23 cellular contexts compared by ENCODE assay signal in the genomic region with DNA sequence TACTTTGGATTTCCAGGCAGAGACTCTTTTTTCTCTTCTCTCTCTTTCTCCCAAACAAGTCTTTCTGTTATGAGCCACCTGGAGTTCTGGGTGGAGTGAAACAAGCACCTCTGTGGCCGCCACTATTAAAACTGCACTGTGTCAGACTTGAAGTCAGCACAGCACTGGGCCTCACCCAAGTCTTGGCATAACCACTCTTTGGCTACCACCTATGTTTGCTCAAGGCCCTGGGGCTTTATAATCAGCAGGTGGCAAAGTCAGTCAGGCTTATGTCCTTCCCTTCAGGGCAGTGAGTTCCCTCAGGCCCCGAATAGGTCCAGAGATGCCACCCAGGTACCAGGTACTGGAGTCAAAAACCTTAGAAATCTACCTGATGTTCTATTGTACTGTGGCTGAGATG. TPM values are rescaled to one million over a fixed set of nuclear protein-coding genes. Genes with fewer than 3 reads are reported as not detected.
DNase-seq lines count a peak whose midpoint lies in the region; ATAC-seq, FAIRE-seq and TF ChIP-seq lines count a peak whose summit lies in the region.
"Had no signal": no experiment of that assay in that cellular context is flagged by ENCODE, and none has a peak within 500 bp of the region (broad histone marks: within the 10 kb centered on the region; RNA-seq: fewer than 3 reads in every experiment).

No MANE protein-coding gene starts in this region.

- H3K27ac Mint-ChIP-seq in astrocyte (ENCODE audit: unreplicated experiment) = no peak overlapping the region
- H3K27ac Mint-ChIP-seq: CD4-positive, CD25-positive, alpha-beta regulatory T cell; CD8-positive, alpha-beta memory T cell; HFFc6 had no signal

- intact Hi-C loops in prostate gland (cut with DNase I) = no loop called here
- intact Hi-C loops in stomach (cut with DNase I; ENCODE audit: low total_unique reads) = no loop called here
- intact Hi-C loops in spleen (cut with DNase I; ENCODE audit: low total_unique reads) = no loop called here

- 53% methylated on average over 1 of the region's 2 CpGs for WGBS in prostate gland
- 33 to 54% (median 42%) methylated on average over 1 to 2 of the region's 2 CpGs for WGBS in stomach, 5 donors
- whole genome bisulfite sequencing in spleen, 5 donors = 56 to 100% (median 73%) methylated on average over 1 to 2 of the region's 2 CpGs

- H3K27ac ChIP-seq in astrocyte (ENCODE audit: low read depth, low read length) = no peak overlapping the region
- no peak overlapping the region for H3K27ac ChIP-seq in prostate gland
- no peak overlapping the region for H3K27ac ChIP-seq in stomach
- H3K27ac ChIP-seq in spleen = no peak overlapping the region

- H3K36me3 ChIP-seq in astrocyte (ENCODE audit: insufficient read depth, low read length) = no peaks in the 10 kb centered on the region
- H3K36me3 ChIP-seq in bronchial epithelial cell (ENCODE audit: control insufficient read depth, insufficient read depth, low read length) = no peaks in the 10 kb centered on the region
- no peaks in the 10 kb centered on the region for H3K36me3 ChIP-seq in prostate gland
- H3K36me3 ChIP-seq in stomach = no peaks in the 10 kb centered on the region
- no peaks in the 10 kb centered on the region for H3K36me3 ChIP-seq in spleen
- H3K36me3 ChIP-seq: BE2C had no signal

- no peak overlapping the region for H3K4me2 ChIP-seq in astrocyte (ENCODE audit: low read length)

- H3K4me3 ChIP-seq in astrocyte (ENCODE audit: insufficient read depth, low read depth, low read length) = no peak overlapping the region
- no peak overlapping the region for H3K4me3 ChIP-seq in bronchial epithelial cell (ENCODE audit: low read depth, low read length)
- H3K4me3 ChIP-seq in prostate gland = no peak overlapping the region
- H3K4me3 ChIP-seq in stomach = no peak overlapping the region
- H3K4me3 ChIP-seq in spleen = no peak overlapping the region

- no peaks in the 10 kb centered on the region for H4K20me1 ChIP-seq in astrocyte (ENCODE audit: insufficient read depth, low read length)

- ATAC-seq in GM21723 (IDR thresholded peaks at IDR 0.05; ENCODE audit: unreplicated experiment) = no peak
- ATAC-seq: HCT116 had no signal

- H3K79me2 ChIP-seq in astrocyte (ENCODE audit: insufficient read depth, low read length) = no peaks in the 10 kb centered on the region

- TF ChIP-seq POLR2A in prostate gland (IDR thresholded peaks at IDR 0.05) (no peak), stomach (IDR thresholded peaks at IDR 0.05) (no peak), spleen (IDR thresholded peaks at IDR 0.05) (no peak)

- no peak overlapping the region for H3K4me3 Mint-ChIP-seq in astrocyte (ENCODE audit: unreplicated experiment)
- H3K4me3 Mint-ChIP-seq: CD4-positive, CD25-positive, alpha-beta regulatory T cell; CD8-positive, alpha-beta memory T cell; HFFc6 had no signal

- TF ChIP-seq CTCF in astrocyte (IDR thresholded peaks at IDR 0.05; ENCODE audit: insufficient read depth, low read depth, low read length) (no peak), bronchial epithelial cell (IDR thresholded peaks at IDR 0.05; ENCODE audit: insufficient read depth, low read length, severe bottlenecking) (no peak), prostate gland (IDR thresholded peaks at IDR 0.05) (no peak), stomach (IDR thresholded peaks at IDR 0.05) (no peak), spleen (IDR thresholded peaks at IDR 0.05 in 8 of 11, conservative IDR thresholded peaks at IDR 0.05 in 3 of 11) (no peak)

- H3K4me1 ChIP-seq in astrocyte (ENCODE audit: insufficient read depth, low read length) = no peaks in the 10 kb centered on the region
- no peaks in the 10 kb centered on the region for H3K4me1 ChIP-seq in prostate gland (replicated peaks)
- no peaks in the 10 kb centered on the region for H3K4me1 ChIP-seq in stomach
- no peaks in the 10 kb centered on the region for H3K4me1 ChIP-seq in spleen

- no peaks in the 10 kb centered on the region for H3K36me3 Mint-ChIP-seq in astrocyte (ENCODE audit: low read depth, unreplicated experiment)
- H3K36me3 Mint-ChIP-seq: CD4-positive, CD25-positive, alpha-beta regulatory T cell; CD8-positive, alpha-beta memory T cell had no signal

- FAIRE-seq in astrocyte (lab: Jason Lieb, UNC) (peak; percentile 59), bronchial epithelial cell (lab: Jason Lieb, UNC) (peak; percentile 28)
- FAIRE-seq: A204.1, G401.6, GM12892, GM18507 had no signal

- H3K9me3 Mint-ChIP-seq in astrocyte (ENCODE audit: unreplicated experiment) = peaks cover 4% of the 10 kb centered on the region
- H3K9me3 Mint-ChIP-seq: CD4-positive, CD25-positive, alpha-beta regulatory T cell; HFFc6 had no signal

- no peaks in the 10 kb centered on the region for H3K4me1 Mint-ChIP-seq in astrocyte (ENCODE audit: low read depth, unreplicated experiment)
- H3K4me1 Mint-ChIP-seq: CD4-positive, CD25-positive, alpha-beta regulatory T cell; CD8-positive, alpha-beta memory T cell had no signal

- peaks cover 4% of the 10 kb centered on the region for H3K27me3 Mint-ChIP-seq in astrocyte (ENCODE audit: low read depth, unreplicated experiment)

- H3K9ac ChIP-seq in astrocyte (ENCODE audit: low read length) = no peak overlapping the region

- no peak for TF ChIP-seq EP300 in stomach (IDR thresholded peaks at IDR 0.05)

- DNase-seq in astrocyte (ENCODE audit: low read depth) = no peak
- no peak for DNase-seq in bronchial epithelial cell (ENCODE audit: low read depth)
- DNase-seq in prostate gland (ENCODE audit: low spot score) = peak; percentile 31
- DNase-seq in stomach = peak; percentile 48
- no peak for DNase-seq in spleen
- no peak for DNase-seq in SIG-M5 (lab: John Stamatoyannopoulos, UW)
- DNase-seq: ACHN; BE2C; C1 segment of cervical spinal cord; CD4-positive, CD25-positive, alpha-beta regulatory T cell; CD8-positive, alpha-beta memory T cell; COR-L47; DMS 273 treated with DMSO at 0.1 percent for 48 hours; DMS53; GOT3; H7; HFFc6 had no signal

- no peaks in the 10 kb centered on the region for H3K9me3 ChIP-seq in astrocyte (ENCODE audit: insufficient read depth, low read depth, low read length)
- no peaks in the 10 kb centered on the region for H3K9me3 ChIP-seq in prostate gland
- no peaks in the 10 kb centered on the region for H3K9me3 ChIP-seq in stomach
- no peaks in the 10 kb centered on the region for H3K9me3 ChIP-seq in spleen
- H3K9me3 ChIP-seq: BE2C had no signal

- no peak overlapping the region for H2AFZ ChIP-seq in astrocyte (ENCODE audit: low read depth, low read length)

- no peaks in the 10 kb centered on the region for H3K27me3 ChIP-seq in astrocyte (ENCODE audit: insufficient read depth, low read length)
- H3K27me3 ChIP-seq in bronchial epithelial cell (ENCODE audit: control insufficient read depth, insufficient read depth, low read length) = no peaks in the 10 kb centered on the region
- H3K27me3 ChIP-seq in prostate gland (replicated peaks; ENCODE audit: insufficient read depth) = no peaks in the 10 kb centered on the region
- peaks cover 0 to 1% (median 0%) of the 10 kb centered on the region in 3 donors for H3K27me3 ChIP-seq in stomach
- peaks cover 0 to 13% (median 0%) of the 10 kb centered on the region in 7 donors for H3K27me3 ChIP-seq in spleen (replicated peaks in 1 of 7)
- H3K27me3 ChIP-seq: BE2C had no signal

RNA-seq across cellular contexts. Expression of a gene that starts 52.4 kb away (rescaled TPM):
- not detected in 2 replicates for total RNA-seq in astrocyte
- total RNA-seq in bronchial epithelial cell = not detected in 2 replicates
- total RNA-seq in prostate gland = 1 to 10 TPM; 1.0 to 3.7 TPM
- not detected for total RNA-seq in stomach
- polyA plus RNA-seq in stomach = not detected
- not detected for total RNA-seq in spleen
- not detected for polyA plus RNA-seq in spleen
- total RNA-seq: CD4-positive, CD25-positive, alpha-beta regulatory T cell; CD8-positive, alpha-beta memory T cell; H7; HFFc6 had no signal
- polyA plus RNA-seq: CD4-positive, CD25-positive, alpha-beta regulatory T cell; CD8-positive, alpha-beta memory T cell had no signal

Comparison
In these comparisons a context has a peak if more than half of its experiments do, and no peak if none do; other contexts are left out.
1. DNase-seq: peak in prostate gland (single experiment) and stomach (single experiment); none in astrocyte (single experiment), bronchial epithelial cell (single experiment), spleen (single experiment) and SIG-M5 (single experiment).